ENCODE assay signal across 10 cellular contexts in the genomic region with DNA sequence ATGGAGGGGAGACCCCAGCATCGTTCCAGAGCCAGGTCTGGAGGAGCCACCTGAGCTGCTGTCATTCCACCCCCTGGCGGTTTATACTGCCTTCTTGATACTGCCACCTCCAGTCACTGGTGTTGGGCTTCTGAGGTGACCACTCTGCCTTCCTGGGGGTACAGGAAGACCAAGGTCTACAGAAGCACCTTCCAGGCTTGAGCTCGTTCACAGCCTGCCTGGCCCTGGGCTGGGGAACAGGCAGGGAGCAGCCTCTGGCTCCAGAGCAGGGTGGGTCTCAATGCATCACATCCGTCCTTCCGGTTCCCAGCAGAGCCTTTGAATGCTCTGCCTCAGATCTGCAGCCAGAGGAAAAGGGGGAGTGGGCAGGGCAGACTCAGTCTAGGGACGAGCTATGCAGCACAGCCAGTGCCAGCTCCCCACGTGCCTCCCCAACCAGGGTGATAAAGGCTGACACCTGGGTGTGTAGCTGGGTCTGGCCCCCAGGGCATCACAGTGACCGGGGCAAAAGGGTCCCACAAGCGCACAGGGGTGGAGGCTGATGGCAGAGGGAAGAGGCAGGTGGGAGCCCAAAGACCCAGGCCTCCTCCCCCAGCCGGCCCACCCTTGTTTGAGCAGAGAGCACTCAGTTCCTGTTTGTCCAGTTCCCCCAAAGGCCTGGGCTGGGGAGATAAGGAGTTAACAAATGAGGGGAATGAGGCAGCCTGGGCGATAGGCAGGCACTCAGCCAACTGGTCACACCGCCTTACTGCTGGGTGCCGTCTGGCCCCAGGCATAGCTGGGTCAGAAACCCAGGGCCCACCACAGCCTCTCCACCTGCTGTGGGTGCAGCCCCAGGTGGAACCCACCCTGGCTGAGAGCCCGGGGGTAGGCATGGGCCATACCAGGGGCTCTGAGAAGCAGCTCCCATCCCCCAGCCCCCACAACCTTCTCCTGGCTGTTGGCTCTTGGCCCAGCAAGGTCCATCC. TPM values are rescaled to one million over a fixed set of nuclear protein-coding genes. Genes with fewer than 3 reads are reported as not detected.
DNase-seq lines count a peak whose midpoint lies in the region; ATAC-seq, FAIRE-seq and TF ChIP-seq lines count a peak whose summit lies in the region.
"Had no signal": no experiment of that assay in that cellular context is flagged by ENCODE, and none has a peak within 500 bp of the region (broad histone marks: within the 10 kb centered on the region; RNA-seq: fewer than 3 reads in every experiment).

No MANE protein-coding gene starts in this region.

- H3K36me3 ChIP-seq in small intestine (ENCODE audit: control insufficient read depth in 2 of 2, insufficient read depth in 2 of 2, low read length in 2 of 2) = peaks cover 3 to 4% of the 10 kb centered on the region in 2 donors
- H3K36me3 ChIP-seq: neutrophil had no signal

- H3K27me3 Mint-ChIP-seq in activated CD8-positive, alpha-beta T cell treated with anti-CD3 and anti-CD28 coated beads, Interleukin-2, amount 10 ng/mL, durations not matched to agents 7 days and 5 days (ENCODE audit: low read depth) = no peaks in the 10 kb centered on the region

- peaks cover 29% of the 10 kb centered on the region for H3K4me1 Mint-ChIP-seq in activated CD8-positive, alpha-beta T cell treated with anti-CD3 and anti-CD28 coated beads, Interleukin-2, amount 10 ng/mL, durations not matched to agents 7 days and 5 days (ENCODE audit: low read depth)

- FAIRE-seq in small intestine (lab: Jason Lieb, UNC) = no peak

- peaks cover 64% of the 10 kb centered on the region for H3K36me3 Mint-ChIP-seq in activated CD8-positive, alpha-beta T cell treated with anti-CD3 and anti-CD28 coated beads, Interleukin-2, amount 10 ng/mL, durations not matched to agents 7 days and 5 days (ENCODE audit: low read depth)

- H3K27me3 ChIP-seq in HL-60 (ENCODE audit: insufficient read depth, poor library complexity, severe bottlenecking) (no peaks in the 10 kb centered on the region), right cardiac atrium (ENCODE audit: control insufficient read depth, insufficient read depth) (no peaks in the 10 kb centered on the region), small intestine (ENCODE audit: control insufficient read depth in 2 of 2, insufficient read depth in 2 of 2, low read length in 2 of 2) (no peaks in the 10 kb centered on the region)
- H3K27me3 ChIP-seq: neutrophil had no signal

- no peaks in the 10 kb centered on the region for H3K9me3 Mint-ChIP-seq in activated CD8-positive, alpha-beta T cell treated with anti-CD3 and anti-CD28 coated beads, Interleukin-2, amount 10 ng/mL, durations not matched to agents 7 days and 5 days (ENCODE audit: insufficient read depth)

- POLR2A ChIA-PET in activated CD8-positive, alpha-beta T cell treated with anti-CD3 and anti-CD28 coated beads, Interleukin-2, amount 10 ng/mL, durations not matched to agents 7 days and 5 days (lab: Charles Lee) = interaction anchor here (0.5 to 0.8 kb wide), 3 partner anchors 9 to 81 kb away, joined by 3 read pairs; no protein-coding TSS in a partner anchor

- H3K27ac Mint-ChIP-seq in activated CD8-positive, alpha-beta T cell treated with anti-CD3 and anti-CD28 coated beads, Interleukin-2, amount 10 ng/mL, durations not matched to agents 7 days and 5 days = peak overlapping the region; percentile 60

- TF ChIP-seq CTCF in HL-60 (IDR thresholded peaks at IDR 0.05; ENCODE audit: insufficient read depth, low read length) = no peak
- TF ChIP-seq CTCF in GM10266 (IDR thresholded peaks at IDR 0.05; ENCODE audit: control insufficient read depth, insufficient read depth, low read depth, missing control alignments) = no peak

- H3K4me3 ChIP-seq in HL-60 (replicated peaks; ENCODE audit: insufficient read depth, low read length) (no peak overlapping the region), right cardiac atrium (ENCODE audit: low read length) (no peak overlapping the region), small intestine (ENCODE audit: low read depth in 1 of 2, low read length in 2 of 2) (no peak overlapping the region)

- intact Hi-C loops in right cardiac atrium (cut with DNase I) = no loop called here

- H3K4me1 ChIP-seq in right cardiac atrium (ENCODE audit: control insufficient read depth, insufficient read depth, low read length) (peaks cover 2% of the 10 kb centered on the region), small intestine (ENCODE audit: control insufficient read depth in 2 of 2, insufficient read depth in 1 of 2, low read depth in 1 of 2, low read length in 1 of 2) (peaks cover 4 to 17% of the 10 kb centered on the region in 2 donors)

- H3K4me3 Mint-ChIP-seq in activated CD8-positive, alpha-beta T cell treated with anti-CD3 and anti-CD28 coated beads, Interleukin-2, amount 10 ng/mL, durations not matched to agents 7 days and 5 days = peak overlapping the region; percentile 18

- peak in 1 of 2 experiments; percentile 33 for DNase-seq in HL-60 (ENCODE audit: low read depth in 1 of 2, low spot score in 1 of 2)
- no peak for DNase-seq in activated CD8-positive, alpha-beta T cell treated with anti-CD3 and anti-CD28 coated beads, Interleukin-2, amount 10 ng/mL, durations not matched to agents 7 days and 5 days
- DNase-seq in right cardiac atrium = peak; percentile 78 to 86 (median 83)
- peak; percentile 82 for DNase-seq in small intestine
- no peak for DNase-seq in medulla oblongata (ENCODE audit: extremely low spot score)
- no peak for DNase-seq in hippocampal formation (lab: John Stamatoyannopoulos, UW)
- no peak for DNase-seq in GM10266 (ENCODE audit: extremely low spot score)

- H3K27ac ChIP-seq in HL-60 (replicated peaks) = peak overlapping the region; percentile 25; the same call in 1 of the 2 replicates
- H3K27ac ChIP-seq in right cardiac atrium (ENCODE audit: low read length) = peak overlapping the region; percentile 15
- peak overlapping the region; percentile 74 to 87 for H3K27ac ChIP-seq in small intestine (ENCODE audit: low read depth in 1 of 2, low read length in 1 of 2)
- H3K27ac ChIP-seq: epithelial cell of prostate, neutrophil had no signal

- WGBS in right cardiac atrium = 35% methylated on average over 14 of the region's 14 CpGs
- 16 to 47% (median 31%) methylated on average over 14 of the region's 14 CpGs for WGBS in small intestine, 3 donors

- H3K9me3 ChIP-seq in right cardiac atrium (ENCODE audit: control insufficient read depth, low read length) (no peaks in the 10 kb centered on the region), small intestine (ENCODE audit: control insufficient read depth, low read depth) (no peaks in the 10 kb centered on the region)
- H3K9me3 ChIP-seq: neutrophil had no signal

- CTCF ChIA-PET in activated CD8-positive, alpha-beta T cell treated with anti-CD3 and anti-CD28 coated beads, Interleukin-2, amount 10 ng/mL, durations not matched to agents 7 days and 5 days (lab: Charles Lee) = interaction anchor here (0.7 to 1.8 kb wide), 3 partner anchors 10 to 51 kb away, joined by 3 to 8 read pairs (median 3); no protein-coding TSS in a partner anchor

- ATAC-seq in activated CD8-positive, alpha-beta T cell treated with anti-CD3 and anti-CD28 coated beads, Interleukin-2, amount 10 ng/mL, durations not matched to agents 7 days and 5 days = no peak
- ATAC-seq in right cardiac atrium (peak; percentile 74 to 89), GM21576 (IDR thresholded peaks at IDR 0.05; ENCODE audit: unreplicated experiment) (no peak)

RNA-seq across cellular contexts. Expression of a gene that starts 17.1 kb away (rescaled TPM):
- under 1 TPM; 0.05 to 0.39 TPM for total RNA-seq in activated CD8-positive, alpha-beta T cell treated with anti-CD3 and anti-CD28 coated beads, Interleukin-2, amount 10 ng/mL, durations not matched to agents 7 days and 5 days
- under 1 TPM in 3 of 4 donors, not detected in 1; 0.29 to 0.42 (median 0.31) TPM for total RNA-seq in right cardiac atrium
- polyA plus RNA-seq in right cardiac atrium (0.11 TPM), small intestine (10 to 100 TPM; 16.1 to 47.0 (median 19.7) TPM)

Comparison
In these comparisons a context has a peak if more than half of its experiments do, and no peak if none do; other contexts are left out.
1. DNase-seq: peak in right cardiac atrium (3 of 3) and small intestine (single experiment); none in activated CD8-positive, alpha-beta T cell treated with anti-CD3 and anti-CD28 coated beads, Interleukin-2, amount 10 ng/mL, durations not matched to agents 7 days and 5 days (single experiment), medulla oblongata (single experiment), hippocampal formation (0 of 2) and GM10266 (single experiment).
2. H3K27ac ChIP-seq: peak in every context shown above with its lines; median percentile 80 in small intestine; 25 in HL-60; 15 in right cardiac atrium.
3. ATAC-seq: peak in right cardiac atrium (2 of 2); none in activated CD8-positive, alpha-beta T cell treated with anti-CD3 and anti-CD28 coated beads, Interleukin-2, amount 10 ng/mL, durations not matched to agents 7 days and 5 days (single experiment) and GM21576 (single experiment).